In the genomic region with DNA sequence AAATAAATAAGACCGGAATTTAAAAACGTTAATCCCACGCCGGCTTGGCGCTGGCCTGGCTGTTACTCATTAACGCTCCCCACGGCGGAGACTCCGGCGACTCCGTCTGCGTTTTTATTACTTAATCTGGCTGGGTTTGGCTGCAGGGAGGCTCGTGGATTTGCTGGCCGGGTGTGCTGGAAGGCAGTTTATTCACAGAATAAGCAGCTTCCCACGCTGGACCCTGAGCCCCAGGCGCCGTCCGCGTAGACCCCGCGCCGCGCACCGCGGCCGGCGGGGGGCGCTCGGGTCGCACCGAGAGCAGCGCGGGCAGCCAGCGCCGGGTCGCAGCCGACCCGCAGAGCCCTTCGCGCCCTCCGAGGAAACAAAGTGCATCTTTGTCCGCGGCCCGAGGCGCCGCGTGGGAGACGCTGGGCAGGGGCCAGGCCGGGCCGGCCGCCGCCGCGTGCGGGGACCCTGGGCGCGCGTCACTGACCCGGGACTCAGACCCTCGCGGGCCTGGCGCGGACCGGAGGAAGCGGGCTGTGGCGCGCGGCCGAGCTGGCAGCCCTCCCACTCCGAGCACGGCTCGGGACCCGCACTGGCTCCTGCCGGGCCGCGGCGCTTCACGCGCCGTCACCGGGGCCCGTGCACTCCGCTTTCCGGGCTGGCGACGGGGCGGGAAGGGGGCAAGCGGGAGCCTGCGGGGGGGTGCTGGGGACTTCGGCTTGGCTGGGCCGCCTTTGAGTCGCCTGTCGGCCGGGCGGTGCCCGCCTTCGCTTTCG, we compare ENCODE assay signal across 8 cellular contexts. TPM values are rescaled to one million over a fixed set of nuclear protein-coding genes. Genes with fewer than 3 reads are reported as not detected.
DNase-seq lines count a peak whose midpoint lies in the region; ATAC-seq and TF ChIP-seq lines count a peak whose summit lies in the region.

No MANE protein-coding gene starts in this region.

- no peak overlapping the region for H3K4ac ChIP-seq in neuronal stem cell (ENCODE audit: low read length)

- no peaks in the 10 kb centered on the region for H3K36me3 ChIP-seq in CD8-positive, alpha-beta T cell (ENCODE audit: insufficient read depth, low read length)
- H3K36me3 ChIP-seq in gastroesophageal sphincter, result no peaks in the 10 kb centered on the region
- no peaks in the 10 kb centered on the region for H3K36me3 ChIP-seq in neuronal stem cell (replicated peaks in 1 of 2; ENCODE audit: control insufficient read depth in 2 of 2, insufficient read depth in 2 of 2, low read length in 2 of 2)

- H2BK15ac ChIP-seq in neuronal stem cell (ENCODE audit: low read length), result peak overlapping the region; percentile 70

- H4K8ac ChIP-seq in neuronal stem cell (ENCODE audit: low read depth, low read length), result no peak overlapping the region

- no peak for TF ChIP-seq POLR2A in gastroesophageal sphincter (IDR thresholded peaks at IDR 0.05)

- H2BK5ac ChIP-seq in neuronal stem cell (ENCODE audit: low read length), result peak overlapping the region; percentile 91

- no peaks in the 10 kb centered on the region for H3K79me1 ChIP-seq in neuronal stem cell (ENCODE audit: low read depth, low read length)

- H3K27me3 ChIP-seq in CD8-positive, alpha-beta T cell (ENCODE audit: insufficient read depth, low read length), result no peaks in the 10 kb centered on the region
- H3K27me3 ChIP-seq in gastroesophageal sphincter (no peaks in the 10 kb centered on the region), neuronal stem cell (ENCODE audit: control insufficient read depth in 3 of 3, insufficient read depth in 3 of 3, low read depth in 1 of 3, low read length in 3 of 3) (no peaks in the 10 kb centered on the region)

- H3K9ac ChIP-seq in neuronal stem cell (ENCODE audit: low read depth, low read length, poor library complexity), result peak overlapping the region; percentile 90

- no peak overlapping the region for H3K23ac ChIP-seq in neuronal stem cell (ENCODE audit: low read depth, low read length, poor library complexity)

- H3K27me3 Mint-ChIP-seq in CD8-positive, alpha-beta T cell (ENCODE audit: low read depth), result no peaks in the 10 kb centered on the region

- no peak overlapping the region for H2BK12ac ChIP-seq in neuronal stem cell (ENCODE audit: low read length)

- CTCF ChIA-PET in CD8-positive, alpha-beta T cell (lab: Charles Lee), result interaction anchor here (0.6 to 4.8 kb wide), 42 partner anchors 8 to 387 kb away, joined by 3 to 86 read pairs (median 4); partner anchors contain the start of genes PRDX3 and RGS10

- no peak overlapping the region for H4K91ac ChIP-seq in neuronal stem cell (ENCODE audit: low read depth, low read length, poor library complexity)

- peak overlapping the region; percentile 50 for H3K4me3 ChIP-seq in CD8-positive, alpha-beta T cell (ENCODE audit: low read depth, low read length)
- H3K4me3 ChIP-seq in gastroesophageal sphincter (peak overlapping the region; percentile 55 to 80), neuronal stem cell (ENCODE audit: low read length in 2 of 2) (peak overlapping the region; percentile 59 to 92)

- H3K14ac ChIP-seq in neuronal stem cell (ENCODE audit: low read length), result peak overlapping the region; percentile 50

- peak overlapping the region; percentile 64 for H2AK5ac ChIP-seq in neuronal stem cell (ENCODE audit: low read depth, low read length)

- no peaks in the 10 kb centered on the region for H3K9me3 Mint-ChIP-seq in CD8-positive, alpha-beta T cell

- H3K27ac ChIP-seq in CD8-positive, alpha-beta T cell (ENCODE audit: low read depth, low read length), result peak overlapping the region; percentile 57
- peak overlapping the region; percentile 83 to 100 (median 98) for H3K27ac ChIP-seq in gastroesophageal sphincter
- H3K27ac ChIP-seq in neuronal stem cell (replicated peaks; ENCODE audit: low read length), result peak overlapping the region; percentile 79

- H2BK120ac ChIP-seq in neuronal stem cell (ENCODE audit: low read depth, low read length), result no peak overlapping the region

- TF ChIP-seq EP300 in gastroesophageal sphincter (IDR thresholded peaks at IDR 0.05), result no peak

- TF ChIP-seq CTCF in CD8-positive, alpha-beta T cell (IDR thresholded peaks at IDR 0.05), result peak; percentile 86
- peak; percentile 55 to 95 (median 92) for TF ChIP-seq CTCF in gastroesophageal sphincter (IDR thresholded peaks at IDR 0.05)

- intact Hi-C loops in CD8-positive, alpha-beta T cell (cut with DNase I, micrococcal nuclease), result loop anchor here (1.0 to 10.0 kb wide), 17 partner anchors 28 to 666 kb away; partner anchors contain the start of genes MCMBP (in 2 of the 2), PRDX3 (in 2 of the 2), SFXN4 (in 2 of the 2) and TIAL1 (in 2 of the 2)

- 0% methylated on average over 6 of the region's 98 CpGs; no CpG with 5 or more reads in 1 of the 2 donors for WGBS in gastroesophageal sphincter (ENCODE audit: low coverage in 1 of 2), 2 donors
- WGBS in neuronal stem cell (ENCODE audit: extremely low coverage in 2 of 2, insufficient read length in 2 of 2, insufficient replicate concordance in 1 of 2), 2 donors, result no CpG with 5 or more reads among the region's 98 CpGs

- H3K9me3 ChIP-seq in CD8-positive, alpha-beta T cell (ENCODE audit: low read length), result no peaks in the 10 kb centered on the region
- H3K9me3 ChIP-seq in gastroesophageal sphincter (no peaks in the 10 kb centered on the region), neuronal stem cell (replicated peaks in 1 of 2; ENCODE audit: control insufficient read depth in 2 of 2, insufficient read depth in 1 of 2, low read depth in 1 of 2, low read length in 2 of 2) (no peaks in the 10 kb centered on the region)

- ATAC-seq in CD8-positive, alpha-beta T cell, result peak; percentile 33
- peak; percentile 67 for ATAC-seq in GM19324 (IDR thresholded peaks at IDR 0.05; ENCODE audit: low FRiP score, unreplicated experiment)
- ATAC-seq in HG03432 (IDR thresholded peaks at IDR 0.05; ENCODE audit: unreplicated experiment), result peak; percentile 68
- peak; percentile 72 for ATAC-seq in gastroesophageal sphincter

- H3K4me1 ChIP-seq in CD8-positive, alpha-beta T cell (ENCODE audit: insufficient read depth, low read length), result peaks cover 33% of the 10 kb centered on the region
- H3K4me1 ChIP-seq in gastroesophageal sphincter (peaks cover 5 to 48% (median 18%) of the 10 kb centered on the region in 3 donors), neuronal stem cell (ENCODE audit: control insufficient read depth in 2 of 2, insufficient read depth in 1 of 2, low read depth in 1 of 2, low read length in 2 of 2) (peaks cover 22 to 39% of the 10 kb centered on the region in 2 donors)

- H2AFZ ChIP-seq in neuronal stem cell (ENCODE audit: low read length), result peak overlapping the region; percentile 91

- H3K36me3 Mint-ChIP-seq in CD8-positive, alpha-beta T cell, result peaks cover 4% of the 10 kb centered on the region

- H3K27ac Mint-ChIP-seq in CD8-positive, alpha-beta T cell, result peak overlapping the region; percentile 95

- H3K4me2 ChIP-seq in neuronal stem cell (ENCODE audit: insufficient read depth, low read length, poor library complexity, severe bottlenecking), result peak overlapping the region; percentile 97

- peak; percentile 57 to 84 (median 67) for DNase-seq in CD8-positive, alpha-beta T cell
- DNase-seq in RPMI7951 (ENCODE audit: low read depth), result peak; percentile 58
- peak; percentile 76 for DNase-seq in activated naive CD4-positive, alpha-beta T cell treated with Interleukin-2 at 50 U/mL for 16 hours
- DNase-seq in neuronal stem cell (ENCODE audit: low spot score), result peak; percentile 73
- DNase-seq in superior temporal gyrus (ENCODE audit: extremely low spot score), result peak; percentile 67

- POLR2A ChIA-PET in CD8-positive, alpha-beta T cell (lab: Charles Lee), result interaction anchor here (0.7 to 3.4 kb wide), 14 partner anchors 17 to 666 kb away, joined by 3 to 20 read pairs (median 4); partner anchors contain the start of genes DENND10, INPP5F, MCMBP and RGS10

- peaks cover 39% of the 10 kb centered on the region for H3K4me1 Mint-ChIP-seq in CD8-positive, alpha-beta T cell (ENCODE audit: low read depth)

- peak overlapping the region; percentile 99 for H3K18ac ChIP-seq in neuronal stem cell (ENCODE audit: low read length)

- H3K4me3 Mint-ChIP-seq in CD8-positive, alpha-beta T cell, result peak overlapping the region; percentile 88

RNA-seq across cellular contexts. Expression of gene GRK5, which starts 0.6 kb away (rescaled TPM):
- total RNA-seq in CD8-positive, alpha-beta T cell, result 10 to 100 TPM; 15.6 to 16.2 TPM
- total RNA-seq in RPMI7951 (2014; rRNA removed; shearing (Covaris generic)), result 2.7 and 2.9 TPM in 2 replicates
- 10 to 100 TPM; 28.8 to 71.6 (median 47.7) TPM for total RNA-seq in gastroesophageal sphincter
- 10.4 TPM for polyA plus RNA-seq in neuronal stem cell (2013, experiment 1 of 2)
- 10.9 TPM for polyA plus RNA-seq in neuronal stem cell (2013, experiment 2 of 2)

RNA-seq across cellular contexts. Expression of gene PRDX3, which starts 28.2 kb away (rescaled TPM):
- 10 to 100 TPM in 1 of 2 experiments, 1 to 10 TPM in 1; 7.6 to 11.7 TPM for total RNA-seq in CD8-positive, alpha-beta T cell
- 269 and 294 TPM in 2 replicates for total RNA-seq in RPMI7951 (2014; rRNA removed; shearing (Covaris generic))
- 100 to 1,000 TPM; 140 to 289 (median 164) TPM for total RNA-seq in gastroesophageal sphincter
- 169 TPM for polyA plus RNA-seq in neuronal stem cell (2013, experiment 1 of 2)
- 170 TPM for polyA plus RNA-seq in neuronal stem cell (2013, experiment 2 of 2)

RNA-seq across cellular contexts. Expression of gene SFXN4, which starts 41.3 kb away (rescaled TPM):
- 10 to 100 TPM; 10.5 to 10.8 TPM for total RNA-seq in CD8-positive, alpha-beta T cell
- 12.0 and 26.6 TPM in 2 replicates for total RNA-seq in RPMI7951 (2014; rRNA removed; shearing (Covaris generic))
- total RNA-seq in gastroesophageal sphincter, result 10 to 100 TPM; 12.7 to 25.3 (median 17.1) TPM
- 21.8 TPM for polyA plus RNA-seq in neuronal stem cell (2013, experiment 1 of 2)
- polyA plus RNA-seq in neuronal stem cell (2013, experiment 2 of 2), result 20.0 TPM

Comparison
In these comparisons a context has a peak if more than half of its experiments do, and no peak if none do; other contexts are left out.
1. Peak in every context shown above with its lines: DNase-seq, ATAC-seq, H3K4me3 ChIP-seq and H3K27ac ChIP-seq.
2. RNA of gene PRDX3, which starts 28.2 kb away (total RNA-seq): 269 to 294 TPM in RPMI7951 and 140 to 289 TPM in gastroesophageal sphincter; 7.6 to 11.7 TPM in CD8-positive, alpha-beta T cell; every median in the first group is over 10 times any median in the second.